Comparison of ENCODE assay signal across 11 cellular contexts in the genomic region with DNA sequence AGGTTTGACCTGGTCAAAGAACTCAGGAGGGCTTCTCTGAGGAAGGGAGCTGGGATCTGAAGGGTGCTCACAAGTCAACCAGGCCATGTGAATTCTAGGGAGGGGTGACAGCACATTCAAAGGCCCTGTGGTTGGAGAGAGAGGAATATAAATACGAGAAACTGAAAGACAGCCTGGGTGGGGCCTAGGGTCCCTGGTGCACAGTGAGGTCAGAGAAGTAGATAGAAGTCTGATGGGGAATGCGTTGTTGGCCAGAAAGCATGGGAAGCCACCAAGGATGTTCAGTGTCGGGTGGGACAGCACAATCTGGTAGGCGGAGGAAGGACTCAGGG.
DNase-seq lines count a peak whose midpoint lies in the region; TF ChIP-seq lines count a peak whose summit lies in the region.
"Had no signal": no experiment of that assay in that cellular context is flagged by ENCODE, and none has a peak within 500 bp of the region (broad histone marks: within the 10 kb centered on the region; RNA-seq: fewer than 3 reads in every experiment).

No MANE protein-coding gene starts in this region.

- H3K27me3 Mint-ChIP-seq in neural crest cell (ENCODE audit: low read depth) (no peaks in the 10 kb centered on the region), progenitor cell of endocrine pancreas (no peaks in the 10 kb centered on the region)
- no peaks in the 10 kb centered on the region for H3K27me3 Mint-ChIP-seq in T-helper 2 cell treated with Interferon-gamma antibody and Interleukin-4, amounts not matched to agents 5 μg/mL and 100 μg/mL, for 36 hours (ENCODE audit: low read depth)
- H3K27me3 Mint-ChIP-seq: CD4-positive, alpha-beta T cell had no signal

- H3K4me3 ChIP-seq in HL-60 (replicated peaks; ENCODE audit: insufficient read depth, low read length): no peak overlapping the region
- H3K4me3 ChIP-seq: A549, GM23248 had no signal

- H3K27me3 ChIP-seq in HL-60 (ENCODE audit: insufficient read depth, poor library complexity, severe bottlenecking): no peaks in the 10 kb centered on the region

- no peak overlapping the region for H3K4me3 Mint-ChIP-seq in neural crest cell
- no peak overlapping the region for H3K4me3 Mint-ChIP-seq in progenitor cell of endocrine pancreas (ENCODE audit: low read depth)
- no peak overlapping the region for H3K4me3 Mint-ChIP-seq in T-helper 2 cell treated with Interferon-gamma antibody and Interleukin-4, amounts not matched to agents 5 μg/mL and 100 μg/mL, for 36 hours
- H3K4me3 Mint-ChIP-seq: CD4-positive, alpha-beta T cell had no signal

- no peaks in the 10 kb centered on the region for H3K9me3 Mint-ChIP-seq in neural crest cell
- peaks cover 4% of the 10 kb centered on the region for H3K9me3 Mint-ChIP-seq in progenitor cell of endocrine pancreas (ENCODE audit: low read depth)
- H3K9me3 Mint-ChIP-seq in T-helper 2 cell treated with Interferon-gamma antibody and Interleukin-4, amounts not matched to agents 5 μg/mL and 100 μg/mL, for 36 hours: no peaks in the 10 kb centered on the region
- H3K9me3 Mint-ChIP-seq: CD4-positive, alpha-beta T cell had no signal

- H3K36me3 Mint-ChIP-seq in neural crest cell (ENCODE audit: low read depth) (peaks cover 28% of the 10 kb centered on the region), progenitor cell of endocrine pancreas (ENCODE audit: insufficient read depth) (peaks cover 31% of the 10 kb centered on the region)
- no peaks in the 10 kb centered on the region for H3K36me3 Mint-ChIP-seq in T-helper 2 cell treated with Interferon-gamma antibody and Interleukin-4, amounts not matched to agents 5 μg/mL and 100 μg/mL, for 36 hours (ENCODE audit: low read depth)

- TF ChIP-seq CTCF in HL-60 (IDR thresholded peaks at IDR 0.05; ENCODE audit: insufficient read depth, low read length) (no peak), neural crest cell (conservative IDR thresholded peaks at IDR 0.05) (no peak), progenitor cell of endocrine pancreas (IDR thresholded peaks at IDR 0.05; ENCODE audit: unreplicated experiment) (no peak)

- DNase-seq in HL-60 (ENCODE audit: low read depth in 1 of 2, low spot score in 1 of 2): no peak
- DNase-seq in neural crest cell (ENCODE audit: low read depth, low spot score): no peak
- DNase-seq in progenitor cell of endocrine pancreas (ENCODE audit: low spot score, unreplicated experiment): no peak
- no peak for DNase-seq in T-helper 2 cell treated with Interferon-gamma antibody and Interleukin-4, amounts not matched to agents 5 μg/mL and 100 μg/mL, for 36 hours (ENCODE audit: low spot score)
- DNase-seq in AG08396 (ENCODE audit: low spot score): no peak
- no peak for DNase-seq in NCI-H1930 (lab: John Stamatoyannopoulos, UW)
- DNase-seq: Calu3; CD4-positive, alpha-beta T cell; GM23248; KBM-7 had no signal

- H3K27ac ChIP-seq in HL-60 (replicated peaks): peak overlapping the region; percentile 63; the same call in 1 of the 2 replicates
- H3K27ac ChIP-seq: A549, GM23248 had no signal

- H3K27ac Mint-ChIP-seq in neural crest cell (ENCODE audit: unreplicated experiment) (peak overlapping the region; percentile 22), progenitor cell of endocrine pancreas (peak overlapping the region; percentile 35)
- H3K27ac Mint-ChIP-seq in T-helper 2 cell treated with Interferon-gamma antibody and Interleukin-4, amounts not matched to agents 5 μg/mL and 100 μg/mL, for 36 hours: no peak overlapping the region
- H3K27ac Mint-ChIP-seq: CD4-positive, alpha-beta T cell had no signal

- H3K4me1 Mint-ChIP-seq in neural crest cell: peaks cover 60% of the 10 kb centered on the region
- H3K4me1 Mint-ChIP-seq in progenitor cell of endocrine pancreas (ENCODE audit: low read depth): no peaks in the 10 kb centered on the region
- no peaks in the 10 kb centered on the region for H3K4me1 Mint-ChIP-seq in T-helper 2 cell treated with Interferon-gamma antibody and Interleukin-4, amounts not matched to agents 5 μg/mL and 100 μg/mL, for 36 hours (ENCODE audit: low read depth)
